In genomic region chr9:133532937-133533668, GRCh38 we compare ENCODE assay signal across 8 cellular contexts. TPM values are rescaled to one million over a fixed set of nuclear protein-coding genes. Genes with fewer than 3 reads are reported as not detected.
A peak's percentile ranks its signal among the peaks of the same experiment; 100 is the strongest.
DNase-seq lines count a peak whose midpoint lies in the region; ATAC-seq lines count a peak whose summit lies in the region.

No MANE protein-coding gene starts in this region.

- H3K4me3 Mint-ChIP-seq in activated naive CD4-positive, alpha-beta T cell treated with anti-CD3 and anti-CD28 coated beads, Interleukin-2, amount 50 U/mL, for 24 hours, result peak overlapping the region; percentile 28

- ATAC-seq in left ventricle myocardium superior (peak; percentile 57), HG02870 (IDR thresholded peaks at IDR 0.05; ENCODE audit: unreplicated experiment) (no peak)

- no peaks in the 10 kb centered on the region for H3K9me3 Mint-ChIP-seq in activated naive CD4-positive, alpha-beta T cell treated with anti-CD3 and anti-CD28 coated beads, Interleukin-2, amount 50 U/mL, for 24 hours

- H3K4me1 Mint-ChIP-seq in activated naive CD4-positive, alpha-beta T cell treated with anti-CD3 and anti-CD28 coated beads, Interleukin-2, amount 50 U/mL, for 24 hours, result peaks cover 13% of the 10 kb centered on the region

- in situ Hi-C loops in SK-MEL-5 (cut with HindIII; ENCODE audit: low pct_unique_long_range_greater_than_20kb, low sequenced_read_pairs), result no loop called here

- no peaks in the 10 kb centered on the region for H3K27me3 Mint-ChIP-seq in activated naive CD4-positive, alpha-beta T cell treated with anti-CD3 and anti-CD28 coated beads, Interleukin-2, amount 50 U/mL, for 24 hours

- DNase-seq in DMS153 treated with DMSO at 0.1 percent for 48 hours (lab: John Stamatoyannopoulos, UW; ENCODE audit: unreplicated experiment) (peak; percentile 76), LHCN-M2 (ENCODE audit: low read depth) (peak; percentile 59), SK-MEL-5 (ENCODE audit: low read depth, low spot score) (peak; percentile 64), left ventricle myocardium superior (peak; percentile 83), kidney glomerular epithelial cell (lab: John Stamatoyannopoulos, UW) (no peak)
- peak; percentile 68 for DNase-seq in stimulated activated CD4-positive, alpha-beta T cell treated with anti-CD3 and anti-CD28 coated beads, Interleukin-12 subunit alpha, Interleukin-12 subunit beta, amount 100 ng/mL, for 4 hours

- peak overlapping the region; percentile 23 for H3K27ac Mint-ChIP-seq in activated naive CD4-positive, alpha-beta T cell treated with anti-CD3 and anti-CD28 coated beads, Interleukin-2, amount 50 U/mL, for 24 hours

- intact Hi-C loops in left ventricle myocardium superior (cut with micrococcal nuclease), result loop anchor here (5.0 kb wide), 1 partner anchor 194 kb away; no protein-coding TSS in a partner anchor

- no peaks in the 10 kb centered on the region for H3K36me3 Mint-ChIP-seq in activated naive CD4-positive, alpha-beta T cell treated with anti-CD3 and anti-CD28 coated beads, Interleukin-2, amount 50 U/mL, for 24 hours

RNA-seq across cellular contexts. Expression of gene ADAMTSL2, which starts 1.4 kb away (rescaled TPM):
- 0.32 TPM in 1 of 2 replicates, not detected in the other for total RNA-seq in LHCN-M2 (2014; rRNA removed)
- 0.05 TPM for polyA plus RNA-seq in LHCN-M2 (2012)
- total RNA-seq in SK-MEL-5 (2014; rRNA removed; shearing (Covaris generic)), result 0.83 and 1.1 TPM in 2 replicates
- 1.4 and 2.0 TPM in 2 replicates for polyA plus RNA-seq in SK-MEL-5 (2015; cell fraction: cytosol; rRNA removed)
- 2.5 and 2.9 TPM in 2 replicates for polyA plus RNA-seq in SK-MEL-5 (2015; cell fraction: nucleus; rRNA removed)
- total RNA-seq in left ventricle myocardium superior, result 5.1 TPM

RNA-seq across cellular contexts. Expression of gene MYMK, which starts 8.3 kb away (rescaled TPM):
- total RNA-seq in LHCN-M2 (2014; rRNA removed), result 0.63 TPM in 1 of 2 replicates, not detected in the other
- 0.40 TPM for polyA plus RNA-seq in LHCN-M2 (2012)
- total RNA-seq in SK-MEL-5 (2014; rRNA removed; shearing (Covaris generic)), result not detected in 2 replicates
- not detected in 2 replicates for polyA plus RNA-seq in SK-MEL-5 (2015; cell fraction: cytosol; rRNA removed)
- not detected in 2 replicates for polyA plus RNA-seq in SK-MEL-5 (2015; cell fraction: nucleus; rRNA removed)
- total RNA-seq in left ventricle myocardium superior, result not detected

RNA-seq across cellular contexts. Expression of gene SLC2A6, which starts 54.2 kb away (rescaled TPM):
- 16.6 and 19.1 TPM in 2 replicates for total RNA-seq in LHCN-M2 (2014; rRNA removed)
- polyA plus RNA-seq in LHCN-M2 (2012), result 15.0 TPM
- 5.0 and 7.1 TPM in 2 replicates for total RNA-seq in SK-MEL-5 (2014; rRNA removed; shearing (Covaris generic))
- polyA plus RNA-seq in SK-MEL-5 (2015; cell fraction: cytosol; rRNA removed), result 7.1 and 13.8 TPM in 2 replicates
- polyA plus RNA-seq in SK-MEL-5 (2015; cell fraction: nucleus; rRNA removed), result 9.7 and 14.1 TPM in 2 replicates
- total RNA-seq in left ventricle myocardium superior, result 2.4 TPM
